In genomic region chr12:107760817-107761501, GRCh38 we compare ENCODE assay signal across 8 cellular contexts. TPM values are rescaled to one million over a fixed set of nuclear protein-coding genes. Genes with fewer than 3 reads are reported as not detected.
DNase-seq lines count a peak whose midpoint lies in the region; ATAC-seq and TF ChIP-seq lines count a peak whose summit lies in the region.

Gene PRDM4, minus strand, starts transcription at chr12:107761137. Its CDS starts 622 bp downstream, at chr12:107760515.

- TF ChIP-seq CTCF in OCI-LY3 (IDR thresholded peaks at IDR 0.05; ENCODE audit: low read depth, low read length): peak; percentile 66

- ATAC-seq in GM21526 (IDR thresholded peaks at IDR 0.05; ENCODE audit: low FRiP score, unreplicated experiment): peak; percentile 93

- H3K4me1 ChIP-seq in OCI-LY3 (ENCODE audit: low read length) (peaks cover 22% of the 10 kb centered on the region), mononuclear cell (ENCODE audit: insufficient read depth, low read length) (peaks cover 25% of the 10 kb centered on the region)

- H3K79me2 ChIP-seq in OCI-LY3 (ENCODE audit: low read length): peaks cover 29% of the 10 kb centered on the region

- no peaks in the 10 kb centered on the region for H3K9me3 ChIP-seq in OCI-LY3 (ENCODE audit: insufficient read depth, low read length)
- no peaks in the 10 kb centered on the region for H3K9me3 ChIP-seq in mononuclear cell (ENCODE audit: low read depth, low read length)

- peak within 1 kb of the TSS; percentile 100 for H2AFZ ChIP-seq in OCI-LY3 (ENCODE audit: low read depth, low read length)

- H3K36me3 ChIP-seq in OCI-LY3 (replicated peaks; ENCODE audit: low read depth, low read length): peaks cover 6% of the 10 kb centered on the region

- H3K4me3 ChIP-seq in OCI-LY3 (ENCODE audit: low read length) (peak within 1 kb of the TSS; percentile 96), mononuclear cell (ENCODE audit: low read length) (peak within 1 kb of the TSS; percentile 67)

- DNase-seq in DMS 273 treated with DMSO at 0.1 percent for 48 hours (lab: John Stamatoyannopoulos, UW) (peak; percentile 67), HuH-7.5 (ENCODE audit: low spot score) (peak; percentile 94), activated T-cell treated with anti-CD3 and anti-CD28 coated beads for 1 hour (ENCODE audit: low read depth) (peak; percentile 83), epidermal melanocyte (ENCODE audit: insufficient read length, low spot score) (peak; percentile 95)
- peak; percentile 63 to 72 for DNase-seq in stimulated activated CD8-positive, alpha-beta memory T cell treated with anti-CD3 and anti-CD28 coated beads, Interleukin-4, amount 100 ng/mL, for 1 hour (ENCODE audit: low read depth in 2 of 2, low spot score in 1 of 2)

- peaks cover 3% of the 10 kb centered on the region; the same call in 1 of the 2 replicates for H4K20me1 ChIP-seq in OCI-LY3 (ENCODE audit: insufficient read depth, low read length)

- H3K4me2 ChIP-seq in OCI-LY3 (ENCODE audit: low read length): peak within 1 kb of the TSS; percentile 98

- H3K9ac ChIP-seq in OCI-LY3 (ENCODE audit: low read length): peak within 1 kb of the TSS; percentile 83

- H3K27ac ChIP-seq in OCI-LY3 (ENCODE audit: low read length): no peak within 1 kb of the TSS

- H3K27me3 ChIP-seq in OCI-LY3 (ENCODE audit: low read depth, low read length): peaks cover 6% of the 10 kb centered on the region
- no peaks in the 10 kb centered on the region for H3K27me3 ChIP-seq in mononuclear cell (ENCODE audit: insufficient read depth, low read length)

RNA-seq across cellular contexts. Expression of gene PRDM4, which starts in this region (rescaled TPM):
- 54.3 TPM for total RNA-seq in mononuclear cell
